1 cellular context compared by ENCODE assay signal in the genomic region with DNA sequence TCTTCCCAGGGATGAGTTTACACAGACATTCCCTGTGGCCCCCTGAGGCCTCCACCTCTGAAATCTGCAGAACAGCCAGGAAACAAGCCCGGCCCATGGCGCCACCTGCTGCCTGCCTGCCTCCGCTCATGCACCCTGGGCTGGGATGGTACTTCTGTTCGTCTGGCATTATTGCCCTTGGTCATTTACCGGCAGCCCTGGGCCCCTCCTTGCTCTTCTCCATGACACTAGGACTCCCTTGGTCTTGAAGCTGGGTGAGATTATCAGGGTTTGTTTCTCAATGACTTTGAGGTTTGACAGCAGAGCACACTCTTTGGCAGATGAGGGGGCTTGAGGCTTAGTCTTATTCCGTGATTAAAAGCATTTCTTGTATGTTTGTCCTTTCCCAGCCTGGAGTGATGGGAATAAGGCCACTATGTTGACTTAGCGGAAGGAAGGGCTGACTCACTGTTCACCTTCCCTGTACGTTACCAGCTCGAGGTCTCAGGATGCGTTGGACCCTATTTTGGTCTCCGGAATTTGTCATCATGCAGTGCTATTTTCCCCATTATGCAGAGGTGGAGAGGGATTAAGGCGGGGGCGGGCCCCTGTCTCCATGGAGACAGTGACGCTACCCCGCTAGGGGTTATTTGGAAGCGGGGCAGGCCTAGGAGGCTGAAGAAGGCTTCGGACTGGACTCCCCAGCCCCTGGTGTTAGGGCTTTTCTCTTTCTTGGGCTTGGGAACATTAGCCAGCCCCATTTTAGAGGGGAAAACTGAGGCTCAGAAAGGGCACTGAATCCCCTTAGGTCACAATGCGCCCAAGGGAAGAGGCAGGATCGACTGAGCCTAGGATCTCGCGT.
A peak's percentile ranks its signal among the peaks of the same experiment; 100 is the strongest.
TF ChIP-seq lines count a peak whose summit lies in the region.

No MANE protein-coding gene starts in this region.

TF ChIP-seq in HepG2, 621 proteins besides CTCF, POLR2A, EP300 and RAD21 (continued from another document and continues in another):
- TF ChIP-seq, protein P1, sequence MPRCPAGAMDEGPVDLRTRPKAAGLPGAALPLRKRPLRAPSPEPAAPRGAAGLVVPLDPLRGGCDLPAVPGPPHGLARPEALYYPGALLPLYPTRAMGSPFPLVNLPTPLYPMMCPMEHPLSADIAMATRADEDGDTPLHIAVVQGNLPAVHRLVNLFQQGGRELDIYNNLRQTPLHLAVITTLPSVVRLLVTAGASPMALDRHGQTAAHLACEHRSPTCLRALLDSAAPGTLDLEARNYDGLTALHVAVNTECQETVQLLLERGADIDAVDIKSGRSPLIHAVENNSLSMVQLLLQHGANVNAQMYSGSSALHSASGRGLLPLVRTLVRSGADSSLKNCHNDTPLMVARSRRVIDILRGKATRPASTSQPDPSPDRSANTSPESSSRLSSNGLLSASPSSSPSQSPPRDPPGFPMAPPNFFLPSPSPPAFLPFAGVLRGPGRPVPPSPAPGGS (CRISPR knock-in tag; IDR thresholded peaks at IDR 0.05): 0 out of 2 replicates have a peak, but pooled peaks have one; percentile 45
- TF ChIP-seq ZFP1 (CRISPR knock-in tag; IDR thresholded peaks at IDR 0.05): peak; percentile 54; the same call in 1 of the 2 replicates
- TF ChIP-seq, protein P2, sequence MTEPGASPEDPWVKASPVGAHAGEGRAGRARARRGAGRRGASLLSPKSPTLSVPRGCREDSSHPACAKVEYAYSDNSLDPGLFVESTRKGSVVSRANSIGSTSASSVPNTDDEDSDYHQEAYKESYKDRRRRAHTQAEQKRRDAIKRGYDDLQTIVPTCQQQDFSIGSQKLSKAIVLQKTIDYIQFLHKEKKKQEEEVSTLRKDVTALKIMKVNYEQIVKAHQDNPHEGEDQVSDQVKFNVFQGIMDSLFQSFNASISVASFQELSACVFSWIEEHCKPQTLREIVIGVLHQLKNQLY (CRISPR knock-in tag; IDR thresholded peaks at IDR 0.05): no peak
- TF ChIP-seq, protein P3, sequence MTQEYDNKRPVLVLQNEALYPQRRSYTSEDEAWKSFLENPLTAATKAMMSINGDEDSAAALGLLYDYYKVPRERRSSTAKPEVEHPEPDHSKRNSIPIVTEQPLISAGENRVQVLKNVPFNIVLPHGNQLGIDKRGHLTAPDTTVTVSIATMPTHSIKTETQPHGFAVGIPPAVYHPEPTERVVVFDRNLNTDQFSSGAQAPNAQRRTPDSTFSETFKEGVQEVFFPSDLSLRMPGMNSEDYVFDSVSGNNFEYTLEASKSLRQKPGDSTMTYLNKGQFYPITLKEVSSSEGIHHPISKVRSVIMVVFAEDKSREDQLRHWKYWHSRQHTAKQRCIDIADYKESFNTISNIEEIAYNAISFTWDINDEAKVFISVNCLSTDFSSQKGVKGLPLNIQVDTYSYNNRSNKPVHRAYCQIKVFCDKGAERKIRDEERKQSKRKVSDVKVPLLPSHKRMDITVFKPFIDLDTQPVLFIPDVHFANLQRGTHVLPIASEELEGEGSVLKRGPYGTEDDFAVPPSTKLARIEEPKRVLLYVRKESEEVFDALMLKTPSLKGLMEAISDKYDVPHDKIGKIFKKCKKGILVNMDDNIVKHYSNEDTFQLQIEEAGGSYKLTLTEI (CRISPR knock-in tag; conservative IDR thresholded peaks at IDR 0.05): no peak
- no peak for TF ChIP-seq TP53 (CRISPR knock-in tag; conservative IDR thresholded peaks at IDR 0.05)
- peak; percentile 4; the same call in 1 of the 2 replicates for TF ChIP-seq ELF3 (CRISPR knock-in tag; IDR thresholded peaks at IDR 0.05)
- TF ChIP-seq ZSCAN9 (CRISPR knock-in tag; IDR thresholded peaks at IDR 0.05; ENCODE audit: borderline replicate concordance): no peak
- no peak for TF ChIP-seq ZNF335 (CRISPR knock-in tag; IDR thresholded peaks at IDR 0.05)
- peak; percentile 12; the same call in 1 of the 2 replicates for TF ChIP-seq ZBTB20 (CRISPR knock-in tag; IDR thresholded peaks at IDR 0.05; ENCODE audit: borderline replicate concordance, low read depth)
- TF ChIP-seq ZNF24 (IDR thresholded peaks at IDR 0.05): peak; percentile 62; the same call in 1 of the 2 replicates
- TF ChIP-seq, protein P4, sequence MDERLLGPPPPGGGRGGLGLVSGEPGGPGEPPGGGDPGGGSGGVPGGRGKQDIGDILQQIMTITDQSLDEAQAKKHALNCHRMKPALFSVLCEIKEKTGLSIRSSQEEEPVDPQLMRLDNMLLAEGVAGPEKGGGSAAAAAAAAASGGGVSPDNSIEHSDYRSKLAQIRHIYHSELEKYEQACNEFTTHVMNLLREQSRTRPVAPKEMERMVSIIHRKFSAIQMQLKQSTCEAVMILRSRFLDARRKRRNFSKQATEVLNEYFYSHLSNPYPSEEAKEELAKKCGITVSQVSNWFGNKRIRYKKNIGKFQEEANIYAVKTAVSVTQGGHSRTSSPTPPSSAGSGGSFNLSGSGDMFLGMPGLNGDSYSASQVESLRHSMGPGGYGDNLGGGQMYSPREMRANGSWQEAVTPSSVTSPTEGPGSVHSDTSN (CRISPR knock-in tag; IDR thresholded peaks at IDR 0.05): no peak
- TF ChIP-seq ZKSCAN5 (CRISPR knock-in tag; IDR thresholded peaks at IDR 0.05): no peak
- TF ChIP-seq, protein P5, sequence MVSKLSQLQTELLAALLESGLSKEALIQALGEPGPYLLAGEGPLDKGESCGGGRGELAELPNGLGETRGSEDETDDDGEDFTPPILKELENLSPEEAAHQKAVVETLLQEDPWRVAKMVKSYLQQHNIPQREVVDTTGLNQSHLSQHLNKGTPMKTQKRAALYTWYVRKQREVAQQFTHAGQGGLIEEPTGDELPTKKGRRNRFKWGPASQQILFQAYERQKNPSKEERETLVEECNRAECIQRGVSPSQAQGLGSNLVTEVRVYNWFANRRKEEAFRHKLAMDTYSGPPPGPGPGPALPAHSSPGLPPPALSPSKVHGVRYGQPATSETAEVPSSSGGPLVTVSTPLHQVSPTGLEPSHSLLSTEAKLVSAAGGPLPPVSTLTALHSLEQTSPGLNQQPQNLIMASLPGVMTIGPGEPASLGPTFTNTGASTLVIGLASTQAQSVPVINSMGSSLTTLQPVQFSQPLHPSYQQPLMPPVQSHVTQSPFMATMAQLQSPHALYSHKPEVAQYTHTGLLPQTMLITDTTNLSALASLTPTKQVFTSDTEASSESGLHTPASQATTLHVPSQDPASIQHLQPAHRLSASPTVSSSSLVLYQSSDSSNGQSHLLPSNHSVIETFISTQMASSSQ (IDR thresholded peaks at IDR 0.05; ENCODE audit: low read depth): no peak
- TF ChIP-seq, protein P5 (CRISPR knock-in tag; IDR thresholded peaks at IDR 0.05; ENCODE audit: borderline replicate concordance): 0 out of 2 replicates have a peak, but pooled peaks have one; percentile 15
- TF ChIP-seq DPF2 (CRISPR knock-in tag; IDR thresholded peaks at IDR 0.05; ENCODE audit: borderline replicate concordance, low read depth): 0 out of 2 replicates have a peak, but pooled peaks have one; percentile 43
- TF ChIP-seq, protein P6, sequence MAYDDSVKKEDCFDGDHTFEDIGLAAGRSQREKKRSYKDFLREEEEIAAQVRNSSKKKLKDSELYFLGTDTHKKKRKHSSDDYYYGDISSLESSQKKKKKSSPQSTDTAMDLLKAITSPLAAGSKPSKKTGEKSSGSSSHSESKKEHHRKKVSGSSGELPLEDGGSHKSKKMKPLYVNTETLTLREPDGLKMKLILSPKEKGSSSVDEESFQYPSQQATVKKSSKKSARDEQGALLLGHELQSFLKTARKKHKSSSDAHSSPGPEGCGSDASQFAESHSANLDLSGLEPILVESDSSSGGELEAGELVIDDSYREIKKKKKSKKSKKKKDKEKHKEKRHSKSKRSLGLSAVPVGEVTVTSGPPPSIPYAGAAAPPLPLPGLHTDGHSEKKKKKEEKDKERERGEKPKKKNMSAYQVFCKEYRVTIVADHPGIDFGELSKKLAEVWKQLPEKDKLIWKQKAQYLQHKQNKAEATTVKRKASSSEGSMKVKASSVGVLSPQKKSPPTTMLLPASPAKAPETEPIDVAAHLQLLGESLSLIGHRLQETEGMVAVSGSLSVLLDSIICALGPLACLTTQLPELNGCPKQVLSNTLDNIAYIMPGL (CRISPR knock-in tag; IDR thresholded peaks at IDR 0.05; ENCODE audit: borderline replicate concordance in 1 of 2, low read depth in 1 of 2): peak; percentile 77 to 83; a peak in 3 of 4 replicates
- no peak for TF ChIP-seq PRPF4 (IDR thresholded peaks at IDR 0.05; ENCODE audit: low read depth, low read length, poor library complexity, severe bottlenecking)
- 0 out of 2 replicates have a peak, but pooled peaks have one; percentile 27 for TF ChIP-seq ZNF350 (CRISPR knock-in tag; IDR thresholded peaks at IDR 0.05; ENCODE audit: borderline replicate concordance, low read depth)
- TF ChIP-seq, protein P7, sequence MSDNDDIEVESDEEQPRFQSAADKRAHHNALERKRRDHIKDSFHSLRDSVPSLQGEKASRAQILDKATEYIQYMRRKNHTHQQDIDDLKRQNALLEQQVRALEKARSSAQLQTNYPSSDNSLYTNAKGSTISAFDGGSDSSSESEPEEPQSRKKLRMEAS (IDR thresholded peaks at IDR 0.05): peak; percentile 45; the same call in 1 of the 2 replicates
- peak; percentile 56 for TF ChIP-seq ZFX (CRISPR knock-in tag; IDR thresholded peaks at IDR 0.05; ENCODE audit: low read depth)
- no peak for TF ChIP-seq PAX8 (CRISPR knock-in tag; IDR thresholded peaks at IDR 0.05; ENCODE audit: borderline replicate concordance)
- 0 out of 2 replicates have a peak, but pooled peaks have one; percentile 56 for TF ChIP-seq ZNF737 (CRISPR knock-in tag; IDR thresholded peaks at IDR 0.05; ENCODE audit: borderline replicate concordance)
- TF ChIP-seq DMAP1 (CRISPR knock-in tag; IDR thresholded peaks at IDR 0.05): peak; percentile 18; the same call in 1 of the 2 replicates
- 0 out of 2 replicates have a peak, but pooled peaks have one; percentile 18 for TF ChIP-seq JUND (CRISPR knock-in tag; IDR thresholded peaks at IDR 0.05)
- TF ChIP-seq FOXA3 (CRISPR knock-in tag; IDR thresholded peaks at IDR 0.05): 0 out of 2 replicates have a peak, but pooled peaks have one; percentile 1
- TF ChIP-seq, protein P8, sequence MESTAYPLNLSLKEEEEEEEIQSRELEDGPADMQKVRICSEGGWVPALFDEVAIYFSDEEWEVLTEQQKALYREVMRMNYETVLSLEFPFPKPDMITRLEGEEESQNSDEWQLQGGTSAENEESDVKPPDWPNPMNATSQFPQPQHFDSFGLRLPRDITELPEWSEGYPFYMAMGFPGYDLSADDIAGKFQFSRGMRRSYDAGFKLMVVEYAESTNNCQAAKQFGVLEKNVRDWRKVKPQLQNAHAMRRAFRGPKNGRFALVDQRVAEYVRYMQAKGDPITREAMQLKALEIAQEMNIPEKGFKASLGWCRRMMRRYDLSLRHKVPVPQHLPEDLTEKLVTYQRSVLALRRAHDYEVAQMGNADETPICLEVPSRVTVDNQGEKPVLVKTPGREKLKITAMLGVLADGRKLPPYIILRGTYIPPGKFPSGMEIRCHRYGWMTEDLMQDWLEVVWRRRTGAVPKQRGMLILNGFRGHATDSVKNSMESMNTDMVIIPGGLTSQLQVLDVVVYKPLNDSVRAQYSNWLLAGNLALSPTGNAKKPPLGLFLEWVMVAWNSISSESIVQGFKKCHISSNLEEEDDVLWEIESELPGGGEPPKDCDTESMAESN (CRISPR knock-in tag; conservative IDR thresholded peaks at IDR 0.05): no peak
- peak; percentile 41; the same call in 1 of the 2 replicates for TF ChIP-seq RXRA (CRISPR knock-in tag; IDR thresholded peaks at IDR 0.05)
- TF ChIP-seq MBNL3 (CRISPR knock-in tag; conservative IDR thresholded peaks at IDR 0.05): no peak
- TF ChIP-seq ZNF441 (CRISPR knock-in tag; IDR thresholded peaks at IDR 0.05; ENCODE audit: borderline replicate concordance): no peak
- TF ChIP-seq, protein P9, sequence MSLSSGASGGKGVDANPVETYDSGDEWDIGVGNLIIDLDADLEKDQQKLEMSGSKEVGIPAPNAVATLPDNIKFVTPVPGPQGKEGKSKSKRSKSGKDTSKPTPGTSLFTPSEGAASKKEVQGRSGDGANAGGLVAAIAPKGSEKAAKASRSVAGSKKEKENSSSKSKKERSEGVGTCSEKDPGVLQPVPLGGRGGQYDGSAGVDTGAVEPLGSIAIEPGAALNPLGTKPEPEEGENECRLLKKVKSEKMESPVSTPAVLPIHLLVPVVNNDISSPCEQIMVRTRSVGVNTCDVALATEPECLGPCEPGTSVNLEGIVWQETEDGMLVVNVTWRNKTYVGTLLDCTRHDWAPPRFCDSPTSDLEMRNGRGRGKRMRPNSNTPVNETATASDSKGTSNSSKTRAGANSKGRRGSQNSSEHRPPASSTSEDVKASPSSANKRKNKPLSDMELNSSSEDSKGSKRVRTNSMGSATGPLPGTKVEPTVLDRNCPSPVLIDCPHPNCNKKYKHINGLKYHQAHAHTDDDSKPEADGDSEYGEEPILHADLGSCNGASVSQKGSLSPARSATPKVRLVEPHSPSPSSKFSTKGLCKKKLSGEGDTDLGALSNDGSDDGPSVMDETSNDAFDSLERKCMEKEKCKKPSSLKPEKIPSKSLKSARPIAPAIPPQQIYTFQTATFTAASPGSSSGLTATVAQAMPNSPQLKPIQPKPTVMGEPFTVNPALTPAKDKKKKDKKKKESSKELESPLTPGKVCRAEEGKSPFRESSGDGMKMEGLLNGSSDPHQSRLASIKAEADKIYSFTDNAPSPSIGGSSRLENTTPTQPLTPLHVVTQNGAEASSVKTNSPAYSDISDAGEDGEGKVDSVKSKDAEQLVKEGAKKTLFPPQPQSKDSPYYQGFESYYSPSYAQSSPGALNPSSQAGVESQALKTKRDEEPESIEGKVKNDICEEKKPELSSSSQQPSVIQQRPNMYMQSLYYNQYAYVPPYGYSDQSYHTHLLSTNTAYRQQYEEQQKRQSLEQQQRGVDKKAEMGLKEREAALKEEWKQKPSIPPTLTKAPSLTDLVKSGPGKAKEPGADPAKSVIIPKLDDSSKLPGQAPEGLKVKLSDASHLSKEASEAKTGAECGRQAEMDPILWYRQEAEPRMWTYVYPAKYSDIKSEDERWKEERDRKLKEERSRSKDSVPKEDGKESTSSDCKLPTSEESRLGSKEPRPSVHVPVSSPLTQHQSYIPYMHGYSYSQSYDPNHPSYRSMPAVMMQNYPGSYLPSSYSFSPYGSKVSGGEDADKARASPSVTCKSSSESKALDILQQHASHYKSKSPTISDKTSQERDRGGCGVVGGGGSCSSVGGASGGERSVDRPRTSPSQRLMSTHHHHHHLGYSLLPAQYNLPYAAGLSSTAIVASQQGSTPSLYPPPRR (CRISPR knock-in tag; IDR thresholded peaks at IDR 0.05; ENCODE audit: borderline replicate concordance): 0 out of 2 replicates have a peak, but pooled peaks have one; percentile 5
- no peak for TF ChIP-seq CENPT (CRISPR knock-in tag; IDR thresholded peaks at IDR 0.05; ENCODE audit: low read depth)
- no peak for TF ChIP-seq ZFP36 (IDR thresholded peaks at IDR 0.05; ENCODE audit: borderline replicate concordance, low read depth, low read length, partially characterized antibody)
- TF ChIP-seq ZNF329 (CRISPR knock-in tag; IDR thresholded peaks at IDR 0.05; ENCODE audit: low read depth): no peak
- peak; percentile 26; the same call in 1 of the 2 replicates for TF ChIP-seq ZNF337 (CRISPR knock-in tag; IDR thresholded peaks at IDR 0.05; ENCODE audit: borderline replicate concordance, low read depth)
- no peak for TF ChIP-seq ZNF841 (CRISPR knock-in tag; IDR thresholded peaks at IDR 0.05; ENCODE audit: borderline replicate concordance)
- no peak for TF ChIP-seq DNMT3B (CRISPR knock-in tag; conservative IDR thresholded peaks at IDR 0.05)
- peak; percentile 50 for TF ChIP-seq ZNF883 (CRISPR knock-in tag; IDR thresholded peaks at IDR 0.05; ENCODE audit: not compliant biosample characterization)
